Comparison of ENCODE assay signal across 8 cellular contexts in the genomic region with DNA sequence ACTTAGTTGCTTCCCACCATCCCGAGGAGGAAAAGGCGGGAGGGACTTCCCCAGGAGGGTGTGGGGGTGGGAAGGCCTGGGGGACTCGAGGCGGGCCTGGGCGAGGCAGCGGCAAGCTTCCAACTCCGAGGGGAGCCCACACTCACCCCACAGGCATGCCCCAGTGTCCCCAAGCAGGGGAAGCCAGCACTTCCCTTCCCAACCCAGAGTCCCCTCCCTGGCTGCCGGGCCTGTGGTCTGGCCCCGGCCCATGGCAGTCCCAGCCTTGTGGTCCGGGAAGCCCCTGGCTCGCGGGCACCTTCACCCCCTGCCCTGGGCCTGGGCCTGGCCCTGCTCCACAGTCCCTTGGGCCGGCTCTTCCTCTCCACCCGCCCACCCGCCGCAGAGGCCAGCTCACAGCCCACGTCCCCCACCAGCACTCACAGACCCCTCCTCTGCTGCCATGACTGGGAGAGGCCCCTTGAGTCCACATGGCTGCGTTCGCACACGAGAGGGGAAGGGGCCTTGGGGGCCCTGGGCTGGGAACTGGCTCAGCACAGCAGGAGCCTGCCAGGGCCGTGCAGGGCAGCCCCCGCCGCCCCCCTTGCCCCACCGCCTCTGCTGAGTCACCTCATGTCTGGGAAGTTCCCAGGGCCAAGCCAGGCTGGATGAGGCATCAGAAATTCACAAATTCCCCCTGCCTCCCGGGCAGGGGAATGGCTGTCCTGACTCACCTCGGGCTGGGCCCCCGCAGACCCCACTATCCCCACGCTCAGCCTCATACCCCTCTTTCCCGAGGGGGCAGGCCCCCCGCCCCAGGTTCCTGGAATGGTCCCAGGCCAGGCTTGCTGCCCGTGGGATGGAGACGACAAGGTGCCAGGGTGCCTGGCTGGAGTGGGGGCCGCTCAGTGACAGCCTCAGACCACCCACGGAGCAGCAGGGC. TPM values are rescaled to one million over a fixed set of nuclear protein-coding genes. Genes with fewer than 3 reads are reported as not detected.
A peak's percentile ranks its signal among the peaks of the same experiment; 100 is the strongest.
DNase-seq lines count a peak whose midpoint lies in the region; ATAC-seq lines count a peak whose summit lies in the region.

No MANE protein-coding gene starts in this region.

- DNase-seq in Daoy (ENCODE audit: low read depth) (peak; percentile 99), SW480 (ENCODE audit: low spot score) (peak; percentile 68), glomerular visceral epithelial cell (ENCODE audit: extremely low spot score) (peak; percentile 97), pulmonary artery endothelial cell (ENCODE audit: low read depth, low spot score) (peak; percentile 71), cortex of kidney (lab: John Stamatoyannopoulos, UW) (no peak)

- ATAC-seq in HG03520 (IDR thresholded peaks at IDR 0.05; ENCODE audit: unreplicated experiment) (no peak), GM19324 (IDR thresholded peaks at IDR 0.05; ENCODE audit: low FRiP score, unreplicated experiment) (no peak), HG02885 (IDR thresholded peaks at IDR 0.05; ENCODE audit: poor library complexity, unreplicated experiment) (no peak)

RNA-seq across cellular contexts. Expression of a gene that starts 27.8 kb away (rescaled TPM):
- 6.8 and 11.0 TPM in 2 replicates for total RNA-seq in Daoy (2014; rRNA removed; shearing (Covaris generic))
- 2.5 and 2.8 TPM in 2 replicates for total RNA-seq in pulmonary artery endothelial cell
